ENCODE assay signal across 8 cellular contexts in the genomic region with DNA sequence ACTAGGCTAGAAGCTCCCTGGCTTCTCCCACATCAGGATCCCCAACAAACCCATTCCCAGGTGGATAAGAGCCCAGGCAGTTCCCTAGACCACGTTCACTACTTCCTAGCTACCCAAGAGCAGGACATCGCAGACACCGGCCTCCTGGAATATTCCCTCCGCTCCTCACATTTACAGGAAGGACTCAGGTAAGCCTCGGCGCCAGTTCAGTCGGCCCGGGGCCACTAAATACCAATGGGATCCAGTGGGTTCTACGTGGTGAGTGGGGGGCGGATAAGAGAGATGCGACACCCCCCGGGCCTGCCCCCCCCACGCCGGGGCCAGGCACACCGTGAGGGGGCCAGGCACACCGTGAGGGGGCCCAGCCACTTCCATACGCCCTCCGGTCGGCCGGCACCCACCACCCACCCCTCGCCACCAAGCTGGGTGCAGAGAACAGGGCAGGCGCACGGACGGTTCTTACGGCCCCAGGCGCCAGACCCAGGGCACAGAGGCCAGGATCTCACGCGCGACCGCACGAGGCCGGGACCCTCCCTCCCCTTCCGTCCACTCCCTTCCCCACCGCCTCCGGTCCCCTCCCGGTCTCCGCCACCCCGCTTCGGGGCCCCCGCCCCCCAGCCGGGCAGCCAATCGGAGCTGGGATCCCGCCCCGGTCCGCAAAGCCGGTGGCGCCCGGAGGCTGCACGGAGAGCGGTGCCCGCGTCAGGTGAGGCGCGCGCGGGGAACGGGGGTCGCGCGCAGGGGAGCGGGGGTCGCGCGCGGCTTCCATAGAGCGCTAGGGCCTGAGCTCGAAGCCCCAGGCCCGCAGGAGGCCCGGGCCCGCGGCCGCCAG. TPM values are rescaled to one million over a fixed set of nuclear protein-coding genes. Genes with fewer than 3 reads are reported as not detected.
DNase-seq lines count a peak whose midpoint lies in the region; ATAC-seq and TF ChIP-seq lines count a peak whose summit lies in the region.

Gene BLVRA (plus strand): TSS at position 652 of the 832 bp plus-strand sequence. CDS start 12,479 bp downstream, outside the sequence.

- H3K9me3 ChIP-seq in ascending aorta: no peaks in the 10 kb centered on the region
- H3K9me3 ChIP-seq in hepatocyte (ENCODE audit: low read depth): no peaks in the 10 kb centered on the region

- H3K79me2 ChIP-seq in hepatocyte: peaks cover 4% of the 10 kb centered on the region

- H4K20me1 ChIP-seq in hepatocyte (ENCODE audit: insufficient read depth, poor library complexity, severe bottlenecking): no peaks in the 10 kb centered on the region

- peak; percentile 75 for ATAC-seq in GM19397 (IDR thresholded peaks at IDR 0.05; ENCODE audit: unreplicated experiment)
- ATAC-seq in HG03558 (IDR thresholded peaks at IDR 0.05; ENCODE audit: extremely low read depth, unreplicated experiment): peak; percentile 30

- H3K36me3 ChIP-seq in ascending aorta (no peaks in the 10 kb centered on the region), hepatocyte (replicated peaks; ENCODE audit: insufficient read depth, low read depth) (no peaks in the 10 kb centered on the region)

- peaks cover 0 to 13% of the 10 kb centered on the region in 2 donors for H3K4me1 ChIP-seq in ascending aorta
- H3K4me1 ChIP-seq in hepatocyte (ENCODE audit: insufficient read depth): no peaks in the 10 kb centered on the region

- H2AFZ ChIP-seq in hepatocyte: peak within 1 kb of the TSS; percentile 99

- H3K27me3 ChIP-seq in ascending aorta: no peaks in the 10 kb centered on the region
- peaks cover 6% of the 10 kb centered on the region for H3K27me3 ChIP-seq in hepatocyte

- WGBS in hepatocyte (ENCODE audit: low lambda C conversion rate, missing lambda C conversion rate): 7% methylated on average over 27 of the region's 72 CpGs

- intact Hi-C loops in T-helper 2 cell treated with Interferon-gamma antibody and Interleukin-4, amounts not matched to agents 100 ng/mL and 5 ng/mL, for 36 hours (cut with micrococcal nuclease): loop anchor here (2.0 to 5.0 kb wide), 2 partner anchors 81 to 324 kb away; partner anchors contain the start of gene POLM
- intact Hi-C loops in ascending aorta (cut with DNase I): loop anchor here (1.0 to 5.0 kb wide), 2 partner anchors 29 to 79 kb away; partner anchors contain the start of gene COA1

- H3K4me3 ChIP-seq in ascending aorta (peak within 1 kb of the TSS; percentile 95 to 96), hepatocyte (peak within 1 kb of the TSS; percentile 96), retinal pigment epithelial cell (ENCODE audit: low read length) (peak within 1 kb of the TSS; percentile 62)

- H3K9me2 ChIP-seq in hepatocyte (replicated peaks; ENCODE audit: insufficient read depth): no peaks in the 10 kb centered on the region

- no peak for TF ChIP-seq CTCF in ascending aorta (IDR thresholded peaks at IDR 0.05)
- TF ChIP-seq CTCF in hepatocyte (IDR thresholded peaks at IDR 0.05; ENCODE audit: poor library complexity): no peak
- no peak for TF ChIP-seq CTCF in retinal pigment epithelial cell (conservative IDR thresholded peaks at IDR 0.05; ENCODE audit: low read depth, low read length)

- H3K4me2 ChIP-seq in hepatocyte: peak within 1 kb of the TSS; percentile 97

- peak; percentile 81 for DNase-seq in COLO668 (lab: John Stamatoyannopoulos, UW; ENCODE audit: unreplicated experiment)
- DNase-seq in ascending aorta (ENCODE audit: low spot score in 2 of 2): peak; percentile 27 to 79
- DNase-seq in hepatocyte (ENCODE audit: low spot score): peak; percentile 68
- DNase-seq in retinal pigment epithelial cell (ENCODE audit: low read depth): no peak
- DNase-seq in NCI-H526 treated with DMSO at 0.1 percent for 48 hours (lab: John Stamatoyannopoulos, UW): no peak

- H3K27ac ChIP-seq in ascending aorta (peak within 1 kb of the TSS; percentile 63 to 87), hepatocyte (peak within 1 kb of the TSS; percentile 89)

RNA-seq across cellular contexts. Expression of gene BLVRA, which starts in this region (rescaled TPM):
- 25.5 and 28.6 TPM in 2 replicates for total RNA-seq in T-helper 2 cell treated with Interferon-gamma antibody and Interleukin-4, amounts not matched to agents 100 ng/mL and 5 ng/mL, for 36 hours
- 36.1 TPM for total RNA-seq in ascending aorta
- 17.9 and 21.0 TPM in 2 replicates for total RNA-seq in hepatocyte
- 29.2 and 34.2 TPM in 2 replicates for polyA plus RNA-seq in hepatocyte

Comparison
In these comparisons a context has a peak if more than half of its experiments do, and no peak if none do; other contexts are left out.
1. DNase-seq: peak in COLO668 (single experiment), ascending aorta (2 of 2) and hepatocyte (single experiment); none in retinal pigment epithelial cell (single experiment) and NCI-H526 treated with DMSO at 0.1 percent for 48 hours (single experiment).
2. Peak in every context shown above with its lines, with median percentiles within 50 percentile points of each other: H3K4me3 ChIP-seq.